Comparison of ENCODE assay signal across 12 cellular contexts in the genomic region with DNA sequence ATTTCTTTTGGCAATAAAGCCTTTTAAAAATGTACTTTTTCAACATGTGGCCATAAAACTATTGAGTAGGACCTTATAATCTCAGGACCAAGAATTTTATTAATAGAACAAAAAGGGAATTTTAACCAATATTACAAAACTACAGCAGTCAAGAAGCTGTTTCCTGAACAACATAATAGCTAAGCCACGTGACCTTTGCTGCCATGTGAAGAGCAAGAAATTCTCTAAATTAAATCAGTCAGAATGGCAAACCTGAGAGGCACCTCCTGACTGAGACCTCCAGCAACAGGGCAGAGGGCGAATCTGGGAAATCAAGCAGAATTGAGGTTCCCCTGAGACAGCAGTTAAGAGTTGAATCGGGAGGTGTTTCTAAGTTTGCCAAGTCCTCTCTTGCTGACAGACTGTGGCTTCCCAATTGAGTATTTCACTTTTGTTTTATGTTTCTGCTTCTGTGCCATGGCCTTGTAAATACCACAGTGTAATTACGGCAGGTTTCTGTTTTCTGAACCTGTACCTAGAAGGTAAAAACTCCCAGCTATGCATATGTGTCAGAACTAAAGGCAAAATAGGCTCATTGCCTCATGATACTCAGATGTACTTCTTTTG.
A peak's percentile ranks its signal among the peaks of the same experiment; 100 is the strongest.
DNase-seq lines count a peak whose midpoint lies in the region; ATAC-seq and TF ChIP-seq lines count a peak whose summit lies in the region.
"Had no signal": no experiment of that assay in that cellular context is flagged by ENCODE, and none has a peak within 500 bp of the region (broad histone marks: within the 10 kb centered on the region; RNA-seq: fewer than 3 reads in every experiment).

No MANE protein-coding gene starts in this region.

- H3K4me3 ChIP-seq in suprapubic skin (no peak overlapping the region), ascending aorta (no peak overlapping the region)

- no peak overlapping the region for H3K27ac ChIP-seq in suprapubic skin
- H3K27ac ChIP-seq in ascending aorta: no peak overlapping the region

- intact Hi-C loops in ascending aorta (cut with DNase I): no loop called here

- ATAC-seq in HG02610 (IDR thresholded peaks at IDR 0.05; ENCODE audit: unreplicated experiment) (peak; percentile 97), HG03378 (IDR thresholded peaks at IDR 0.05; ENCODE audit: unreplicated experiment) (peak; percentile 98), left lobe of liver (no peak)

- no peaks in the 10 kb centered on the region for H3K9me3 ChIP-seq in suprapubic skin
- H3K9me3 ChIP-seq in ascending aorta: no peaks in the 10 kb centered on the region

- DNase-seq in GM10266 (ENCODE audit: extremely low spot score) (peak; percentile 37), GM19238 (ENCODE audit: insufficient read length, low spot score) (peak; percentile 19), suprapubic skin (ENCODE audit: low spot score in 2 of 2) (no peak), left lobe of liver (ENCODE audit: low spot score) (no peak), ascending aorta (ENCODE audit: low spot score in 2 of 2) (no peak), NCI-H2227 treated with DMSO at 0.1 percent for 48 hours (lab: John Stamatoyannopoulos, UW) (no peak)
- DNase-seq: GF-D8, mesendoderm, NCI-H187, SHP77 had no signal

- H3K36me3 ChIP-seq in suprapubic skin (no peaks in the 10 kb centered on the region), ascending aorta (no peaks in the 10 kb centered on the region)

- H3K27me3 ChIP-seq in suprapubic skin (no peaks in the 10 kb centered on the region), ascending aorta (no peaks in the 10 kb centered on the region)

- TF ChIP-seq POLR2A in suprapubic skin (IDR thresholded peaks at IDR 0.05): no peak

- TF ChIP-seq EP300 in suprapubic skin (IDR thresholded peaks at IDR 0.05): no peak

- no peak for TF ChIP-seq CTCF in GM10266 (IDR thresholded peaks at IDR 0.05; ENCODE audit: control insufficient read depth, insufficient read depth, low read depth, missing control alignments)
- no peak for TF ChIP-seq CTCF in suprapubic skin (IDR thresholded peaks at IDR 0.05)
- TF ChIP-seq CTCF in ascending aorta (IDR thresholded peaks at IDR 0.05): no peak

- H3K4me1 ChIP-seq in suprapubic skin (no peaks in the 10 kb centered on the region), ascending aorta (no peaks in the 10 kb centered on the region)

- 59% methylated on average over 4 of the region's 4 CpGs for WGBS in suprapubic skin

Comparison
In these comparisons a context has a peak if more than half of its experiments do, and no peak if none do; other contexts are left out.
1. DNase-seq: peak in GM10266 (single experiment) and GM19238 (single experiment); none in suprapubic skin (0 of 2), left lobe of liver (single experiment), ascending aorta (0 of 2) and NCI-H2227 treated with DMSO at 0.1 percent for 48 hours (single experiment).